In the genomic region with DNA sequence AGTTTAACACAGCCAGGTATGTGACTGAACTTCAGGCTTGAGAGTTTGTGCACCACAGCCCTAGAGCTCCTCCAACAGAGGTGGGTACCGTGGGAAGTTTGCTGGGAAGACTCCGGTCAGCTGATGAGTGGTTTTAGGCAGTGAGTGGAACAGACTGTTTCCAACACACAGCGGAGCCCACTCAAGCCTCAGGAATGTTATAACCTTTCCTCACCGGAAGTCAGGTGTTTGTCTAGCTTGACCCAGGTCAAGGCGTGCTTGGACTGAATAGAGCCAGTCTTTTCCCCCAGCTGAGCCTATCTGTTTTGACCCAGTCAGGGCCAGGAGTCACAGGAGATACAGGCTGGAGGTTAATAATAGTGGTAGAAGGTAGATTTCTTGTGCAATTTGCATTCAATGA, we compare ENCODE assay signal across 19 cellular contexts.
DNase-seq lines count a peak whose midpoint lies in the region; ATAC-seq, FAIRE-seq and TF ChIP-seq lines count a peak whose summit lies in the region.
"Had no signal": no experiment of that assay in that cellular context is flagged by ENCODE, and none has a peak within 500 bp of the region (broad histone marks: within the 10 kb centered on the region; RNA-seq: fewer than 3 reads in every experiment).

No MANE protein-coding gene starts in this region.

- H3K79me2 ChIP-seq in astrocyte (ENCODE audit: insufficient read depth, low read length) = no peaks in the 10 kb centered on the region

- no peak overlapping the region for H3K4me3 ChIP-seq in astrocyte (ENCODE audit: insufficient read depth, low read depth, low read length)
- no peak overlapping the region for H3K4me3 ChIP-seq in kidney (ENCODE audit: low read length in 2 of 2)
- H3K4me3 ChIP-seq: SJSA1, spleen had no signal

- no peaks in the 10 kb centered on the region for H3K4me1 ChIP-seq in astrocyte (ENCODE audit: insufficient read depth, low read length)
- peaks cover 6 to 25% of the 10 kb centered on the region in 2 donors for H3K4me1 ChIP-seq in kidney (ENCODE audit: control insufficient read depth in 1 of 2, insufficient read depth in 1 of 2, low read depth in 1 of 2, low read length in 2 of 2)
- H3K4me1 ChIP-seq: SJSA1, spleen had no signal

- TF ChIP-seq CTCF in astrocyte (IDR thresholded peaks at IDR 0.05; ENCODE audit: insufficient read depth, low read depth, low read length) (no peak), kidney (IDR thresholded peaks at IDR 0.05; ENCODE audit: borderline replicate concordance, extremely low read depth, insufficient read depth) (no peak)

- no peak overlapping the region for H3K4me2 ChIP-seq in astrocyte (ENCODE audit: low read length)

- no peaks in the 10 kb centered on the region for H3K9me3 Mint-ChIP-seq in astrocyte (ENCODE audit: unreplicated experiment)
- H3K9me3 Mint-ChIP-seq: activated CD4-positive, alpha-beta T cell treated with anti-CD3 and anti-CD28 coated beads, Interleukin-2, amount 10 ng/mL, durations not matched to agents 7 days and 5 days had no signal

- H3K36me3 ChIP-seq in astrocyte (ENCODE audit: insufficient read depth, low read length) (no peaks in the 10 kb centered on the region), kidney (ENCODE audit: control insufficient read depth in 1 of 2, insufficient read depth in 2 of 2, low read length in 2 of 2) (no peaks in the 10 kb centered on the region)
- H3K36me3 ChIP-seq: SJSA1, spleen had no signal

- DNase-seq in HT-29 (ENCODE audit: low spot score) (peak; percentile 65), astrocyte (ENCODE audit: low read depth) (peak; percentile 31), kidney (peak; percentile 85), posterior vena cava (ENCODE audit: low spot score) (peak; percentile 16), left lobe of liver (ENCODE audit: low spot score) (no peak)
- no peak for DNase-seq in activated effector memory CD4-positive, alpha-beta T cell treated with anti-CD3 and anti-CD28 coated beads, Interleukin-2, amount 50 U/mL, for 16 hours
- DNase-seq: activated CD4-positive, alpha-beta T cell treated with anti-CD3 and anti-CD28 coated beads, Interleukin-2, amount 10 ng/mL, durations not matched to agents 7 days and 5 days; activated naive CD4-positive, alpha-beta T cell treated with anti-CD3 and anti-CD28 coated beads, Interleukin-2, amount 50 U/mL, for 16 hours; activated T-cell treated with anti-CD3 and anti-CD28 coated beads for 4 hours; COR-L47; effector CD8-positive, alpha-beta T cell; foreskin fibroblast; NCI-H146; NCI-H2227 treated with DMSO at 0.1 percent for 48 hours; spleen; stimulated activated naive CD4-positive, alpha-beta T cell treated with Interleukin-2 at 50 U/mL for 16 hours had no signal

- intact Hi-C loops in kidney (cut with DNase I) = no loop called here
- intact Hi-C loops in posterior vena cava (cut with DNase I) = no loop called here

- no peaks in the 10 kb centered on the region for H4K20me1 ChIP-seq in astrocyte (ENCODE audit: insufficient read depth, low read length)

- no peak for ATAC-seq in HG02623 (IDR thresholded peaks at IDR 0.05; ENCODE audit: unreplicated experiment)
- no peak for ATAC-seq in left lobe of liver
- no peak for ATAC-seq in GM18519 (IDR thresholded peaks at IDR 0.05; ENCODE audit: low FRiP score, unreplicated experiment)

- no peaks in the 10 kb centered on the region for H3K27me3 ChIP-seq in astrocyte (ENCODE audit: insufficient read depth, low read length)
- H3K27me3 ChIP-seq: spleen had no signal

- H3K27ac Mint-ChIP-seq in astrocyte (ENCODE audit: unreplicated experiment) = peak overlapping the region; percentile 53
- H3K27ac Mint-ChIP-seq: activated CD4-positive, alpha-beta T cell treated with anti-CD3 and anti-CD28 coated beads, Interleukin-2, amount 10 ng/mL, durations not matched to agents 7 days and 5 days had no signal

- H3K4me1 Mint-ChIP-seq in astrocyte (ENCODE audit: low read depth, unreplicated experiment) = peaks cover 17% of the 10 kb centered on the region
- H3K4me1 Mint-ChIP-seq: activated CD4-positive, alpha-beta T cell treated with anti-CD3 and anti-CD28 coated beads, Interleukin-2, amount 10 ng/mL, durations not matched to agents 7 days and 5 days had no signal

- H3K36me3 Mint-ChIP-seq in astrocyte (ENCODE audit: low read depth, unreplicated experiment) = no peaks in the 10 kb centered on the region

- FAIRE-seq in astrocyte (lab: Jason Lieb, UNC) = no peak
- no peak for FAIRE-seq in kidney (lab: Jason Lieb, UNC)

- no peaks in the 10 kb centered on the region for H3K9me3 ChIP-seq in astrocyte (ENCODE audit: insufficient read depth, low read depth, low read length)
- H3K9me3 ChIP-seq in kidney (ENCODE audit: control insufficient read depth in 1 of 2, low read length in 2 of 2) = no peaks in the 10 kb centered on the region
- H3K9me3 ChIP-seq: SJSA1, spleen had no signal

- H3K9ac ChIP-seq in astrocyte (ENCODE audit: low read length) = no peak overlapping the region
- H3K9ac ChIP-seq in kidney (ENCODE audit: low read length in 2 of 2) = no peak overlapping the region

- no peak overlapping the region for H3K4me3 Mint-ChIP-seq in astrocyte (ENCODE audit: unreplicated experiment)
- H3K4me3 Mint-ChIP-seq: activated CD4-positive, alpha-beta T cell treated with anti-CD3 and anti-CD28 coated beads, Interleukin-2, amount 10 ng/mL, durations not matched to agents 7 days and 5 days had no signal

- H3K27ac ChIP-seq in astrocyte (ENCODE audit: low read depth, low read length) (no peak overlapping the region), kidney (ENCODE audit: low read depth in 2 of 2, low read length in 2 of 2) (peak overlapping the region; percentile 25 to 76)
- H3K27ac ChIP-seq: SJSA1, spleen had no signal

- no peak overlapping the region for H2AFZ ChIP-seq in astrocyte (ENCODE audit: low read depth, low read length)

- peaks cover 22% of the 10 kb centered on the region for H3K27me3 Mint-ChIP-seq in astrocyte (ENCODE audit: low read depth, unreplicated experiment)
- H3K27me3 Mint-ChIP-seq: activated CD4-positive, alpha-beta T cell treated with anti-CD3 and anti-CD28 coated beads, Interleukin-2, amount 10 ng/mL, durations not matched to agents 7 days and 5 days had no signal

Comparison
In these comparisons a context has a peak if more than half of its experiments do, and no peak if none do; other contexts are left out.
1. DNase-seq: peak in HT-29 (single experiment), astrocyte (single experiment), kidney (single experiment) and posterior vena cava (single experiment); none in activated effector memory CD4-positive, alpha-beta T cell treated with anti-CD3 and anti-CD28 coated beads, Interleukin-2, amount 50 U/mL, for 16 hours (single experiment) and left lobe of liver (single experiment).